8 cellular contexts compared by ENCODE assay signal in genomic region chr5:87266914-87267573, GRCh38. TPM values are rescaled to one million over a fixed set of nuclear protein-coding genes. Genes with fewer than 3 reads are reported as not detected.
DNase-seq lines count a peak whose midpoint lies in the region; ATAC-seq and TF ChIP-seq lines count a peak whose summit lies in the region.

No MANE protein-coding gene starts in this region.

- H2AFZ ChIP-seq in OCI-LY7 (ENCODE audit: low read length) (peak overlapping the region; percentile 98), osteoblast (ENCODE audit: low read length) (peak overlapping the region; percentile 86)

- H3K27ac ChIP-seq in OCI-LY7 (ENCODE audit: low read depth, low read length, poor library complexity, severe bottlenecking) (peak overlapping the region; percentile 74), epithelial cell of prostate (peak overlapping the region; percentile 93), osteoblast (ENCODE audit: low read depth, low read length) (peak overlapping the region; percentile 79)

- TF ChIP-seq CTCF in OCI-LY7 (conservative IDR thresholded peaks at IDR 0.05; ENCODE audit: low read length) (no peak), osteoblast (IDR thresholded peaks at IDR 0.05; ENCODE audit: extremely low read depth, low read depth, low read length) (no peak)

- peak; percentile 13 for ATAC-seq in HG02571 (IDR thresholded peaks at IDR 0.05; ENCODE audit: unreplicated experiment)

- H3K27me3 ChIP-seq in osteoblast (ENCODE audit: insufficient read depth, low read length): no peaks in the 10 kb centered on the region

- CTCF ChIA-PET in OCI-LY7 (lab: Charles Lee; ENCODE audit: unreplicated experiment): no interaction called here

- H3K4me1 ChIP-seq in OCI-LY7 (ENCODE audit: insufficient read depth, low read length, poor library complexity, severe bottlenecking) (peaks cover 16% of the 10 kb centered on the region), osteoblast (ENCODE audit: insufficient read depth, low read length) (peaks cover 4% of the 10 kb centered on the region)

- peaks cover 7% of the 10 kb centered on the region; the same call in 1 of the 2 replicates for H4K20me1 ChIP-seq in OCI-LY7 (ENCODE audit: insufficient read depth, low read length)
- peaks cover 10% of the 10 kb centered on the region for H4K20me1 ChIP-seq in osteoblast (ENCODE audit: insufficient read depth, low read length)

- H3K36me3 ChIP-seq in OCI-LY7 (ENCODE audit: insufficient read depth, low read length) (0 out of 2 replicates have a peak, but pooled peaks cover 4% of the 10 kb centered on the region), osteoblast (ENCODE audit: insufficient read depth, low read length) (peaks cover 5% of the 10 kb centered on the region)

- H3K4me3 ChIP-seq in OCI-LY7 (ENCODE audit: low read depth, low read length, poor library complexity, severe bottlenecking) (peak overlapping the region; percentile 84), osteoblast (ENCODE audit: insufficient read depth, low read length) (peak overlapping the region; percentile 92)

- H3K79me2 ChIP-seq in OCI-LY7 (ENCODE audit: insufficient read depth, low read depth, low read length) (peaks cover 26% of the 10 kb centered on the region; the same call in 1 of the 2 replicates), osteoblast (ENCODE audit: insufficient read depth, low read length) (peaks cover 42% of the 10 kb centered on the region)

- intact Hi-C loops in OCI-LY7 (cut with micrococcal nuclease; ENCODE audit: unreplicated experiment): loop anchor here (5.0 kb wide), 1 partner anchor 185 kb away; no protein-coding TSS in a partner anchor

- DNase-seq in NCI-H526 treated with DMSO at 0.1 percent for 48 hours (lab: John Stamatoyannopoulos, UW) (peak; percentile 30), NCI-H526 (lab: John Stamatoyannopoulos, UW) (no peak), OCI-LY7 (ENCODE audit: low spot score) (no peak), epithelial cell of prostate (ENCODE audit: low read depth, low spot score) (no peak), osteoblast (ENCODE audit: insufficient read length, low spot score, missing footprints) (no peak), RKO (ENCODE audit: low spot score) (no peak), A172 (ENCODE audit: low spot score) (no peak)

- H3K9me2 ChIP-seq in OCI-LY7 (ENCODE audit: insufficient read depth, low read length): no peaks in the 10 kb centered on the region

- H3K9me3 ChIP-seq in OCI-LY7 (ENCODE audit: low read length): no peaks in the 10 kb centered on the region
- H3K9me3 ChIP-seq in osteoblast (ENCODE audit: low read depth, low read length): no peaks in the 10 kb centered on the region

- H3K4me2 ChIP-seq in OCI-LY7 (ENCODE audit: low read length) (peak overlapping the region; percentile 81), osteoblast (ENCODE audit: insufficient read depth, low read length) (peak overlapping the region; percentile 80)

- no TSS peak for BruUV-seq in OCI-LY7 (replicated peaks; lab: Mats Ljungman, UMichigan)

- POLR2A ChIA-PET in OCI-LY7 (lab: Charles Lee): interaction anchor here (0.6 to 2.0 kb wide), 12 partner anchors 9 to 960 kb away, joined by 3 to 7 read pairs (median 3); partner anchors contain the start of gene CCNH

RNA-seq across cellular contexts. Expression of gene RASA1, which starts 0.6 kb away (rescaled TPM):
- 17.1 and 18.1 TPM in 2 replicates for total RNA-seq in OCI-LY7 (2014; rRNA removed; shearing (Covaris generic))
- total RNA-seq in OCI-LY7 (2022) (27.3 and 31.2 TPM in 2 replicates), osteoblast (42.4 and 43.8 TPM in 2 replicates)
- total RNA-seq in A172 (2014; rRNA removed; shearing (Covaris generic)): 28.2 and 33.9 TPM in 2 replicates
